ENCODE assay signal across 8 cellular contexts in the genomic region with DNA sequence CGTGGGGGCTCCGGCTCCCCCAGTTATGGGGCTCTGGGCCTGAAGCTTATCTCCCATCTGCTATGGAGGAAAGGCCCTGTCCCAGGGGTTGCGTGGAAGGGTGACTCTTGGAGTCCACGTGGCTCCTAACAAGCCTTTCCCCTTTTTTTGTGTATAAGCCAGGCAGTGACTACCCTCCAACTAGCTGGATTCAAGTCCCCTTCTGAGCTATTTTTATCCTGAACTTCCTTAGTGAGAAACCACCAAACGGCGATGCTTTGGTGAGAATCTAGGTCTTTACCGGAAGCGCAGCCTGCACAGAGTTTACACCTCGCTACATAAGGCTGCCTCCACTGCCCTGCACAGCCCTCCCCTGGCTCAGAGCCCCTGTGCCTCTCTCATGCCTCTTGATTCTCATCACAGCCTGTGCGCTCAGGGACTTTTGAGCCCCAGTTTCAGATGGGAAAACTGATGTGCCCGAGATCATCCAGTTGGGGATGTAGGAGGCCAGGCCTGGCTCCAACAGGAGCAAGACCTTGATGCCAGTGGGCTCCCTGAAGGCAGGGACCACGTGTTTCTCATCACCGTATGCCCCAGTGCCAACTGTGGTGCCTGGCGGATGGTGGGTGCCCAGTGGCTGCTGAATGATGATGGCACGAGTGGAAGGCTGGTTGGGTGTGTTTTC.
DNase-seq lines count a peak whose midpoint lies in the region; ATAC-seq and TF ChIP-seq lines count a peak whose summit lies in the region.

No MANE protein-coding gene starts in this region.

- peaks cover 0 to 3% of the 10 kb centered on the region in 2 donors for H3K36me3 Mint-ChIP-seq in activated T-cell treated with anti-CD3 and anti-CD28 coated beads, Interleukin-2, amount 50 U/mL, for 72 hours (ENCODE audit: insufficient read depth in 2 of 2)

- H3K27me3 Mint-ChIP-seq in activated T-cell treated with anti-CD3 and anti-CD28 coated beads, Interleukin-2, amount 50 U/mL, for 72 hours (ENCODE audit: low read depth) = no peaks in the 10 kb centered on the region

- peak; percentile 28 for ATAC-seq in HG03135 (IDR thresholded peaks at IDR 0.05; ENCODE audit: unreplicated experiment)
- ATAC-seq in activated T-cell treated with anti-CD3 and anti-CD28 coated beads, Interleukin-2, amount 50 U/mL, for 72 hours (replicated peaks in 1 of 2) = no peak

- WGBS in lower leg skin, 2 donors = 79 to 80% methylated on average over 12 to 15 of the region's 15 CpGs

- H3K4me2 ChIP-seq in neural cell (ENCODE audit: low read length) = peak overlapping the region; percentile 94

- H3K36me3 ChIP-seq in neural cell (ENCODE audit: insufficient read depth, low read length) = no peaks in the 10 kb centered on the region
- peaks cover 12% of the 10 kb centered on the region; the same call in 1 of the 2 replicates for H3K36me3 ChIP-seq in WERI-Rb-1

- peak overlapping the region; percentile 72 for H3K27ac Mint-ChIP-seq in activated T-cell treated with anti-CD3 and anti-CD28 coated beads, Interleukin-2, amount 50 U/mL, for 72 hours

- H3K4me1 Mint-ChIP-seq in activated T-cell treated with anti-CD3 and anti-CD28 coated beads, Interleukin-2, amount 50 U/mL, for 72 hours (ENCODE audit: low read depth) = peaks cover 74% of the 10 kb centered on the region

- peaks cover 71% of the 10 kb centered on the region for H3K79me2 ChIP-seq in neural cell (replicated peaks; ENCODE audit: insufficient read depth, low read length)

- H3K4me3 Mint-ChIP-seq in activated T-cell treated with anti-CD3 and anti-CD28 coated beads, Interleukin-2, amount 50 U/mL, for 72 hours = peak overlapping the region; percentile 76 to 87

- intact Hi-C loops in lower leg skin (cut with DNase I; ENCODE audit: low total_unique reads) = no loop called here

- DNase-seq in stimulated activated CD4-positive, alpha-beta T cell treated with anti-CD3 and anti-CD28 coated beads, Interleukin-4, amount 100 ng/mL, for 24 hours = peak; percentile 8
- no peak for DNase-seq in stimulated activated CD4-positive, alpha-beta T cell treated with anti-CD3 and anti-CD28 coated beads, Interleukin-1b, Interleukin-23, amount 100 ng/mL, for 48 hours
- peak in 1 of 2 donors; percentile 33 for DNase-seq in activated T-cell treated with anti-CD3 and anti-CD28 coated beads, Interleukin-2, amount 50 U/mL, for 72 hours
- DNase-seq in lower leg skin (ENCODE audit: low spot score in 2 of 2) (no peak), WERI-Rb-1 (no peak), NCI-H2171 (lab: John Stamatoyannopoulos, UW) (no peak)

- TF ChIP-seq CTCF in neural cell (IDR thresholded peaks at IDR 0.05; ENCODE audit: poor library complexity, severe bottlenecking) (no peak), lower leg skin (IDR thresholded peaks at IDR 0.05) (no peak), WERI-Rb-1 (IDR thresholded peaks at IDR 0.05; ENCODE audit: low read depth, low read length) (no peak)

- no peak for TF ChIP-seq EP300 in neural cell (conservative IDR thresholded peaks at IDR 0.05; ENCODE audit: poor library complexity, severe bottlenecking)

- H3F3A ChIP-seq in neural cell (ENCODE audit: insufficient read depth, low read length, poor library complexity, severe bottlenecking) = peaks cover 4% of the 10 kb centered on the region

- H3K27me3 ChIP-seq in neural cell (ENCODE audit: insufficient read depth, low read depth, low read length) (no peaks in the 10 kb centered on the region), WERI-Rb-1 (ENCODE audit: insufficient read depth, low read depth, severe bottlenecking) (no peaks in the 10 kb centered on the region)

- H3K9ac ChIP-seq in neural cell (ENCODE audit: low read length) = peak overlapping the region; percentile 82

- peak overlapping the region; percentile 78 for H3K4me3 ChIP-seq in neural cell (ENCODE audit: low read length)
- no peak overlapping the region for H3K4me3 ChIP-seq in lower leg skin (ENCODE audit: low read depth, poor library complexity, severe bottlenecking)
- no peak overlapping the region for H3K4me3 ChIP-seq in WERI-Rb-1 (ENCODE audit: low read depth, low read length)

- peak overlapping the region; percentile 90 for H3K27ac ChIP-seq in neural cell (ENCODE audit: low read length)
- no peak overlapping the region; the same call in 1 of the 2 replicates for H3K27ac ChIP-seq in WERI-Rb-1

- TF ChIP-seq POLR2A in lower leg skin (IDR thresholded peaks at IDR 0.05) = no peak

- H3K9me3 ChIP-seq in neural cell (ENCODE audit: low read length) (no peaks in the 10 kb centered on the region), WERI-Rb-1 (ENCODE audit: severe bottlenecking) (no peaks in the 10 kb centered on the region)

- no peak for TF ChIP-seq RAD21 in neural cell (conservative IDR thresholded peaks at IDR 0.05)

- H3K9me2 ChIP-seq in neural cell (ENCODE audit: insufficient read depth, low read length) = no peaks in the 10 kb centered on the region

- H3K9me3 Mint-ChIP-seq in activated T-cell treated with anti-CD3 and anti-CD28 coated beads, Interleukin-2, amount 50 U/mL, for 72 hours = no peaks in the 10 kb centered on the region

- H4K20me1 ChIP-seq in neural cell (ENCODE audit: insufficient read depth) = peaks cover 49% of the 10 kb centered on the region

- H2AFZ ChIP-seq in neural cell (ENCODE audit: low read depth, low read length) = no peak overlapping the region

TF ChIP-seq in neural cell, 6 proteins besides CTCF, POLR2A, EP300 and RAD21:
- no peak for TF ChIP-seq POLR2AphosphoS5 (IDR thresholded peaks at IDR 0.05)
- no peak for TF ChIP-seq SMC3 (conservative IDR thresholded peaks at IDR 0.05; ENCODE audit: poor library complexity)
- no peak for TF ChIP-seq TAF1 (IDR thresholded peaks at IDR 0.05; ENCODE audit: low read depth)
- no peak for TF ChIP-seq MXI1 (conservative IDR thresholded peaks at IDR 0.05; ENCODE audit: poor library complexity, severe bottlenecking)
- TF ChIP-seq REST (IDR thresholded peaks at IDR 0.05; ENCODE audit: borderline replicate concordance) = no peak
- no peak for TF ChIP-seq EZH2 (IDR thresholded peaks at IDR 0.05; ENCODE audit: borderline replicate concordance, insufficient read depth, low read length, poor library complexity, severe bottlenecking)
TF ChIP-seq in neural cell: peak in this region for 0.
